In genomic region chr2:139514946-139515345, GRCh38 we compare ENCODE assay signal across 16 cellular contexts.
A peak's percentile ranks its signal among the peaks of the same experiment; 100 is the strongest.
DNase-seq lines count a peak whose midpoint lies in the region; ATAC-seq lines count a peak whose summit lies in the region.
"Had no signal": no experiment of that assay in that cellular context is flagged by ENCODE, and none has a peak within 500 bp of the region (broad histone marks: within the 10 kb centered on the region; RNA-seq: fewer than 3 reads in every experiment).

No MANE protein-coding gene starts in this region.

- DNase-seq in NCI-H2081 (lab: John Stamatoyannopoulos, UW) (peak; percentile 12 to 63), NCI-H2081 treated with DMSO at 0.1 percent for 48 hours (lab: John Stamatoyannopoulos, UW) (no peak), G401 (ENCODE audit: low spot score) (peak; percentile 77), NCI-H446 (lab: John Stamatoyannopoulos, UW) (peak; percentile 62 to 76), cerebellum (ENCODE audit: low spot score) (peak; percentile 25), left colon (no peak)
- DNase-seq: ACHN; Calu3; CD4-positive, CD25-positive, alpha-beta regulatory T cell; DMS153; DMS79 treated with DMSO at 0.1 percent for 48 hours; EL; GDM1; HCEC 1CT; HFFc6 had no signal

- intact Hi-C loops in left colon (cut with DNase I, micrococcal nuclease), result no loop called here

- ATAC-seq in left colon, result no peak
- ATAC-seq in GM19467 (IDR thresholded peaks at IDR 0.05; ENCODE audit: unreplicated experiment), result no peak

- in situ Hi-C loops in G401 (cut with HindIII; ENCODE audit: low sequenced_read_pairs), result no loop called here

Comparison
In these comparisons a context has a peak if more than half of its experiments do, and no peak if none do; other contexts are left out.
1. DNase-seq: peak in NCI-H2081 (2 of 2), G401 (single experiment), NCI-H446 (2 of 2) and cerebellum (single experiment); none in NCI-H2081 treated with DMSO at 0.1 percent for 48 hours (single experiment) and left colon (0 of 2).